Comparison of ENCODE assay signal across 1 cellular context in the genomic region with DNA sequence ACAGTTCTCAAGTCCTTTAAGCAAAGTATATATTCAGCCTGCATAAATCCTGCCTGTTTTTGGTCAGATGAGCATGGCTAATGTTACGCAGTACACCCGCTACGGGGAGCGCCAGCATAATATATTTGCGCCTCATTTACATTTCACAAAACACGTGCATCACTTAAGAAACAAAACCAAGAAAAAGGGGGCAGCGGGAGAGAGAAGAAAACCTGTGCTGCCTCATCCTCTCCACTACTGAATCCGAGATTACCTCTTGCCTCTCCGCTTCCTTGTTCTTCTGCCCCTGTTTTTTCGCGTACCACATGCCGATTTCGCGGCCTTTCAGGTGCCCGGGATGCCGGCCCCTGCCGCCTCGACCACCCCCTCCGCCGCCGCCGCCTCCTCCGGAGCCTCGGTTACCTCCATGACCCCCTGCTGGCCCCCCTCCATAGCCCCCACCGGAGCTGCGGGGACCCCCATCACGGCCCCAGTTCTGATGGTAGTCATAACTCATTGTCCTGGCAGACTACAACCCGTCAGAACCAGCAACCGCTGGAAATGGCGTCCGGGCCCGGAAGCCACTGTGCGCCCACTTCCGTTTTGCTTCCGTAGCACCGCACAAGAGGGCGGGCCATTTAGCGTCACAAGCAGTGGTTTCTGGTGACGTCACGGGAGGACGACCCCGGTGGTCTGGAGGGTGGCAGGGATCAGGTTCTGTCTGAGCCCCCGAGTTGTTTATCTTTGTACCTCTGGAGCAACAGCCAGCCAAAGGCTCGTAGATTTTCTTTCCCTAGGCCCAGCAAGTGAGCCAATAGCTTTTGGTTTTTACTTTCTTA.
A peak's percentile ranks its signal among the peaks of the same experiment; 100 is the strongest.
TF ChIP-seq lines count a peak whose summit lies in the region.

A gene with protein sequence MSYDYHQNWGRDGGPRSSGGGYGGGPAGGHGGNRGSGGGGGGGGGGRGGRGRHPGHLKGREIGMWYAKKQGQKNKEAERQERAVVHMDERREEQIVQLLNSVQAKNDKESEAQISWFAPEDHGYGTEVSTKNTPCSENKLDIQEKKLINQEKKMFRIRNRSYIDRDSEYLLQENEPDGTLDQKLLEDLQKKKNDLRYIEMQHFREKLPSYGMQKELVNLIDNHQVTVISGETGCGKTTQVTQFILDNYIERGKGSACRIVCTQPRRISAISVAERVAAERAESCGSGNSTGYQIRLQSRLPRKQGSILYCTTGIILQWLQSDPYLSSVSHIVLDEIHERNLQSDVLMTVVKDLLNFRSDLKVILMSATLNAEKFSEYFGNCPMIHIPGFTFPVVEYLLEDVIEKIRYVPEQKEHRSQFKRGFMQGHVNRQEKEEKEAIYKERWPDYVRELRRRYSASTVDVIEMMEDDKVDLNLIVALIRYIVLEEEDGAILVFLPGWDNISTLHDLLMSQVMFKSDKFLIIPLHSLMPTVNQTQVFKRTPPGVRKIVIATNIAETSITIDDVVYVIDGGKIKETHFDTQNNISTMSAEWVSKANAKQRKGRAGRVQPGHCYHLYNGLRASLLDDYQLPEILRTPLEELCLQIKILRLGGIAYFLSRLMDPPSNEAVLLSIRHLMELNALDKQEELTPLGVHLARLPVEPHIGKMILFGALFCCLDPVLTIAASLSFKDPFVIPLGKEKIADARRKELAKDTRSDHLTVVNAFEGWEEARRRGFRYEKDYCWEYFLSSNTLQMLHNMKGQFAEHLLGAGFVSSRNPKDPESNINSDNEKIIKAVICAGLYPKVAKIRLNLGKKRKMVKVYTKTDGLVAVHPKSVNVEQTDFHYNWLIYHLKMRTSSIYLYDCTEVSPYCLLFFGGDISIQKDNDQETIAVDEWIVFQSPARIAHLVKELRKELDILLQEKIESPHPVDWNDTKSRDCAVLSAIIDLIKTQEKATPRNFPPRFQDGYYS (minus strand): TSS at position 567 of the 818 bp plus-strand sequence. CDS start 71 bp downstream, at position 496.

TF ChIP-seq in A549, 52 proteins besides CTCF, POLR2A, EP300 and RAD21 (continued from another document):
- TF ChIP-seq, protein P1, sequence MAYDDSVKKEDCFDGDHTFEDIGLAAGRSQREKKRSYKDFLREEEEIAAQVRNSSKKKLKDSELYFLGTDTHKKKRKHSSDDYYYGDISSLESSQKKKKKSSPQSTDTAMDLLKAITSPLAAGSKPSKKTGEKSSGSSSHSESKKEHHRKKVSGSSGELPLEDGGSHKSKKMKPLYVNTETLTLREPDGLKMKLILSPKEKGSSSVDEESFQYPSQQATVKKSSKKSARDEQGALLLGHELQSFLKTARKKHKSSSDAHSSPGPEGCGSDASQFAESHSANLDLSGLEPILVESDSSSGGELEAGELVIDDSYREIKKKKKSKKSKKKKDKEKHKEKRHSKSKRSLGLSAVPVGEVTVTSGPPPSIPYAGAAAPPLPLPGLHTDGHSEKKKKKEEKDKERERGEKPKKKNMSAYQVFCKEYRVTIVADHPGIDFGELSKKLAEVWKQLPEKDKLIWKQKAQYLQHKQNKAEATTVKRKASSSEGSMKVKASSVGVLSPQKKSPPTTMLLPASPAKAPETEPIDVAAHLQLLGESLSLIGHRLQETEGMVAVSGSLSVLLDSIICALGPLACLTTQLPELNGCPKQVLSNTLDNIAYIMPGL (CRISPR knock-in tag; IDR thresholded peaks at IDR 0.05; ENCODE audit: borderline replicate concordance) = 0 out of 2 replicates have a peak, but pooled peaks have one; percentile 9
- TF ChIP-seq GATA3 (IDR thresholded peaks at IDR 0.05; ENCODE audit: borderline replicate concordance) (no peak), MYC (IDR thresholded peaks at IDR 0.05; ENCODE audit: borderline replicate concordance, low read length) (peak; percentile 76; the same call in 1 of the 2 replicates), BHLHE40 (IDR thresholded peaks at IDR 0.05; ENCODE audit: low read depth, low read length) (no peak), EHMT2 (IDR thresholded peaks at IDR 0.05; ENCODE audit: low read depth) (no peak), CHD2 (IDR thresholded peaks at IDR 0.05; ENCODE audit: low read length, partially characterized antibody) (no peak), HDAC2 (IDR thresholded peaks at IDR 0.05) (no peak), CHD4 (IDR thresholded peaks at IDR 0.05; ENCODE audit: borderline replicate concordance) (no peak), ZFP36 (IDR thresholded peaks at IDR 0.05; ENCODE audit: borderline replicate concordance, partially characterized antibody) (no peak), ZNF302 (CRISPR knock-in tag; IDR thresholded peaks at IDR 0.05) (no peak), RARB (CRISPR knock-in tag; IDR thresholded peaks at IDR 0.05) (no peak), NFE2L2 (conservative IDR thresholded peaks at IDR 0.05; ENCODE audit: low read length) (no peak), FOSB (CRISPR knock-in tag; IDR thresholded peaks at IDR 0.05) (no peak), EHF (CRISPR knock-in tag; IDR thresholded peaks at IDR 0.05) (no peak), MAFK (IDR thresholded peaks at IDR 0.05; ENCODE audit: partially characterized antibody) (no peak), RNF2 (IDR thresholded peaks at IDR 0.05; ENCODE audit: borderline replicate concordance, low read depth) (no peak), HEYL (CRISPR knock-in tag; IDR thresholded peaks at IDR 0.05) (no peak), RCOR1 (IDR thresholded peaks at IDR 0.05; ENCODE audit: low read depth, low read length) (no peak), MAZ (IDR thresholded peaks at IDR 0.05; ENCODE audit: borderline replicate concordance, low read depth, low read length) (no peak), JUN (IDR thresholded peaks at IDR 0.05) (peak in 1 of 2 experiments; percentile 94; a peak in 3 of 5 replicates), ESRRA (IDR thresholded peaks at IDR 0.05; ENCODE audit: borderline replicate concordance, low read length) (no peak), JUNB (IDR thresholded peaks at IDR 0.05) (no peak), HOXA7 (CRISPR knock-in tag; IDR thresholded peaks at IDR 0.05) (no peak), KDM1A (IDR thresholded peaks at IDR 0.05; ENCODE audit: low read depth) (no peak), RFX5 (IDR thresholded peaks at IDR 0.05) (peak; percentile 57; the same call in 1 of the 2 replicates), NPAS2 (CRISPR knock-in tag; IDR thresholded peaks at IDR 0.05; ENCODE audit: borderline replicate concordance) (no peak), CEBPB (IDR thresholded peaks at IDR 0.05) (no peak), SREBF2 (IDR thresholded peaks at IDR 0.05) (no peak), HOXB5 (CRISPR knock-in tag; IDR thresholded peaks at IDR 0.05) (no peak)
- TF ChIP-seq, protein P2, sequence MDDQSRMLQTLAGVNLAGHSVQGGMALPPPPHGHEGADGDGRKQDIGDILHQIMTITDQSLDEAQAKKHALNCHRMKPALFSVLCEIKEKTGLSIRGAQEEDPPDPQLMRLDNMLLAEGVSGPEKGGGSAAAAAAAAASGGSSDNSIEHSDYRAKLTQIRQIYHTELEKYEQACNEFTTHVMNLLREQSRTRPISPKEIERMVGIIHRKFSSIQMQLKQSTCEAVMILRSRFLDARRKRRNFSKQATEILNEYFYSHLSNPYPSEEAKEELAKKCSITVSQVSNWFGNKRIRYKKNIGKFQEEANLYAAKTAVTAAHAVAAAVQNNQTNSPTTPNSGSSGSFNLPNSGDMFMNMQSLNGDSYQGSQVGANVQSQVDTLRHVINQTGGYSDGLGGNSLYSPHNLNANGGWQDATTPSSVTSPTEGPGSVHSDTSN (IDR thresholded peaks at IDR 0.05) = no peak
- TF ChIP-seq, protein P3, sequence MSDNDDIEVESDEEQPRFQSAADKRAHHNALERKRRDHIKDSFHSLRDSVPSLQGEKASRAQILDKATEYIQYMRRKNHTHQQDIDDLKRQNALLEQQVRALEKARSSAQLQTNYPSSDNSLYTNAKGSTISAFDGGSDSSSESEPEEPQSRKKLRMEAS (IDR thresholded peaks at IDR 0.05) = peak; percentile 79
- TF ChIP-seq, protein P4, sequence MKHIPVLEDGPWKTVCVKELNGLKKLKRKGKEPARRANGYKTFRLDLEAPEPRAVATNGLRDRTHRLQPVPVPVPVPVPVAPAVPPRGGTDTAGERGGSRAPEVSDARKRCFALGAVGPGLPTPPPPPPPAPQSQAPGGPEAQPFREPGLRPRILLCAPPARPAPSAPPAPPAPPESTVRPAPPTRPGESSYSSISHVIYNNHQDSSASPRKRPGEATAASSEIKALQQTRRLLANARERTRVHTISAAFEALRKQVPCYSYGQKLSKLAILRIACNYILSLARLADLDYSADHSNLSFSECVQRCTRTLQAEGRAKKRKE (CRISPR knock-in tag; IDR thresholded peaks at IDR 0.05; ENCODE audit: low read depth) = no peak
- TF ChIP-seq, protein P5, sequence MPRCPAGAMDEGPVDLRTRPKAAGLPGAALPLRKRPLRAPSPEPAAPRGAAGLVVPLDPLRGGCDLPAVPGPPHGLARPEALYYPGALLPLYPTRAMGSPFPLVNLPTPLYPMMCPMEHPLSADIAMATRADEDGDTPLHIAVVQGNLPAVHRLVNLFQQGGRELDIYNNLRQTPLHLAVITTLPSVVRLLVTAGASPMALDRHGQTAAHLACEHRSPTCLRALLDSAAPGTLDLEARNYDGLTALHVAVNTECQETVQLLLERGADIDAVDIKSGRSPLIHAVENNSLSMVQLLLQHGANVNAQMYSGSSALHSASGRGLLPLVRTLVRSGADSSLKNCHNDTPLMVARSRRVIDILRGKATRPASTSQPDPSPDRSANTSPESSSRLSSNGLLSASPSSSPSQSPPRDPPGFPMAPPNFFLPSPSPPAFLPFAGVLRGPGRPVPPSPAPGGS (IDR thresholded peaks at IDR 0.05) = peak; percentile 75; the same call in 1 of the 3 replicates
- TF ChIP-seq, protein P6, sequence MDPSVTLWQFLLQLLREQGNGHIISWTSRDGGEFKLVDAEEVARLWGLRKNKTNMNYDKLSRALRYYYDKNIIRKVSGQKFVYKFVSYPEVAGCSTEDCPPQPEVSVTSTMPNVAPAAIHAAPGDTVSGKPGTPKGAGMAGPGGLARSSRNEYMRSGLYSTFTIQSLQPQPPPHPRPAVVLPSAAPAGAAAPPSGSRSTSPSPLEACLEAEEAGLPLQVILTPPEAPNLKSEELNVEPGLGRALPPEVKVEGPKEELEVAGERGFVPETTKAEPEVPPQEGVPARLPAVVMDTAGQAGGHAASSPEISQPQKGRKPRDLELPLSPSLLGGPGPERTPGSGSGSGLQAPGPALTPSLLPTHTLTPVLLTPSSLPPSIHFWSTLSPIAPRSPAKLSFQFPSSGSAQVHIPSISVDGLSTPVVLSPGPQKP (IDR thresholded peaks at IDR 0.05; ENCODE audit: low read depth, low read length) = no peak
- TF ChIP-seq, protein P7, sequence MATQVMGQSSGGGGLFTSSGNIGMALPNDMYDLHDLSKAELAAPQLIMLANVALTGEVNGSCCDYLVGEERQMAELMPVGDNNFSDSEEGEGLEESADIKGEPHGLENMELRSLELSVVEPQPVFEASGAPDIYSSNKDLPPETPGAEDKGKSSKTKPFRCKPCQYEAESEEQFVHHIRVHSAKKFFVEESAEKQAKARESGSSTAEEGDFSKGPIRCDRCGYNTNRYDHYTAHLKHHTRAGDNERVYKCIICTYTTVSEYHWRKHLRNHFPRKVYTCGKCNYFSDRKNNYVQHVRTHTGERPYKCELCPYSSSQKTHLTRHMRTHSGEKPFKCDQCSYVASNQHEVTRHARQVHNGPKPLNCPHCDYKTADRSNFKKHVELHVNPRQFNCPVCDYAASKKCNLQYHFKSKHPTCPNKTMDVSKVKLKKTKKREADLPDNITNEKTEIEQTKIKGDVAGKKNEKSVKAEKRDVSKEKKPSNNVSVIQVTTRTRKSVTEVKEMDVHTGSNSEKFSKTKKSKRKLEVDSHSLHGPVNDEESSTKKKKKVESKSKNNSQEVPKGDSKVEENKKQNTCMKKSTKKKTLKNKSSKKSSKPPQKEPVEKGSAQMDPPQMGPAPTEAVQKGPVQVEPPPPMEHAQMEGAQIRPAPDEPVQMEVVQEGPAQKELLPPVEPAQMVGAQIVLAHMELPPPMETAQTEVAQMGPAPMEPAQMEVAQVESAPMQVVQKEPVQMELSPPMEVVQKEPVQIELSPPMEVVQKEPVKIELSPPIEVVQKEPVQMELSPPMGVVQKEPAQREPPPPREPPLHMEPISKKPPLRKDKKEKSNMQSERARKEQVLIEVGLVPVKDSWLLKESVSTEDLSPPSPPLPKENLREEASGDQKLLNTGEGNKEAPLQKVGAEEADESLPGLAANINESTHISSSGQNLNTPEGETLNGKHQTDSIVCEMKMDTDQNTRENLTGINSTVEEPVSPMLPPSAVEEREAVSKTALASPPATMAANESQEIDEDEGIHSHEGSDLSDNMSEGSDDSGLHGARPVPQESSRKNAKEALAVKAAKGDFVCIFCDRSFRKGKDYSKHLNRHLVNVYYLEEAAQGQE (IDR thresholded peaks at IDR 0.05) = 0 out of 2 replicates have a peak, but pooled peaks have one; percentile 26
- TF ChIP-seq, protein P8, sequence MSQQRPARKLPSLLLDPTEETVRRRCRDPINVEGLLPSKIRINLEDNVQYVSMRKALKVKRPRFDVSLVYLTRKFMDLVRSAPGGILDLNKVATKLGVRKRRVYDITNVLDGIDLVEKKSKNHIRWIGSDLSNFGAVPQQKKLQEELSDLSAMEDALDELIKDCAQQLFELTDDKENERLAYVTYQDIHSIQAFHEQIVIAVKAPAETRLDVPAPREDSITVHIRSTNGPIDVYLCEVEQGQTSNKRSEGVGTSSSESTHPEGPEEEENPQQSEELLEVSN (IDR thresholded peaks at IDR 0.05; ENCODE audit: borderline replicate concordance, low read depth) = no peak
